17 cellular contexts compared by ENCODE assay signal in genomic region chr7:45573199-45573598, GRCh38. TPM values are rescaled to one million over a fixed set of nuclear protein-coding genes. Genes with fewer than 3 reads are reported as not detected.
DNase-seq lines count a peak whose midpoint lies in the region; ATAC-seq, FAIRE-seq and TF ChIP-seq lines count a peak whose summit lies in the region.
"Had no signal": no experiment of that assay in that cellular context is flagged by ENCODE, and none has a peak within 500 bp of the region (broad histone marks: within the 10 kb centered on the region; RNA-seq: fewer than 3 reads in every experiment).

No MANE protein-coding gene starts in this region.

- no peak for TF ChIP-seq CTCF in HepG2 (CRISPR knock-in tag; IDR thresholded peaks at IDR 0.05)
- TF ChIP-seq CTCF in right lobe of liver (IDR thresholded peaks at IDR 0.05): no peak
- TF ChIP-seq CTCF in mucosa of descending colon (IDR thresholded peaks at IDR 0.05): no peak

- in situ Hi-C loops in HepG2 (cut with HindIII; ENCODE audit: extremely low pct_ligation_motif_present, low pct_unique_long_range_greater_than_20kb): no loop called here

- no peaks in the 10 kb centered on the region for H3K79me2 ChIP-seq in HepG2 (ENCODE audit: insufficient read depth, low read length)

- TF ChIP-seq POLR2A in HepG2 (IDR thresholded peaks at IDR 0.05; ENCODE audit: insufficient read depth in 1 of 2, low read depth in 2 of 2, low read length in 2 of 2) (no peak), right lobe of liver (IDR thresholded peaks at IDR 0.05) (no peak)

- DNase-seq in HepG2 (ENCODE audit: low spot score): no peak
- no peak for DNase-seq in right lobe of liver
- DNase-seq in activated CD4-positive, alpha-beta memory T cell treated with anti-CD3 and anti-CD28 coated beads, Interleukin-2, amount 10 ng/mL, durations not matched to agents 7 days and 5 days: no peak
- DNase-seq in stimulated activated naive B cell treated with anti-CD40 and anti-IgM and Interleukin-4, amounts not matched to agents 10 μg/mL and 1 μg/mL and 100 μg/mL, for 72 hours: no peak
- no peak for DNase-seq in HPDE6-E6E7 (ENCODE audit: extremely low spot score)
- DNase-seq in mucosa of descending colon: no peak
- DNase-seq in C1 segment of cervical spinal cord (lab: John Stamatoyannopoulos, UW): no peak
- DNase-seq: cortex of kidney; DND-41; erythroblast; left cardiac atrium; MG63; stimulated activated CD4-positive, alpha-beta T cell treated with anti-CD3 and anti-CD28 coated beads, Interleukin-4, amount 100 ng/mL, for 24 hours; transverse colon had no signal

- H3K4me1 ChIP-seq in HepG2 (ENCODE audit: insufficient read depth, low read length) (peaks cover 20% of the 10 kb centered on the region), right lobe of liver (peaks cover 0 to 11% (median 3%) of the 10 kb centered on the region in 4 donors), iPS-20b (ENCODE audit: insufficient read depth, low read length) (peaks cover 7% of the 10 kb centered on the region; the same call in 1 of the 2 replicates), mucosa of descending colon (ENCODE audit: low read depth) (peaks cover 6% of the 10 kb centered on the region)

- no peaks in the 10 kb centered on the region for H3K9me3 Mint-ChIP-seq in activated CD4-positive, alpha-beta memory T cell treated with anti-CD3 and anti-CD28 coated beads, Interleukin-2, amount 10 ng/mL, durations not matched to agents 7 days and 5 days
- H3K9me3 Mint-ChIP-seq in stimulated activated naive B cell treated with anti-CD40 and anti-IgM and Interleukin-4, amounts not matched to agents 10 μg/mL and 1 μg/mL and 100 μg/mL, for 72 hours: no peaks in the 10 kb centered on the region

- no peaks in the 10 kb centered on the region for H3K36me3 ChIP-seq in HepG2 (replicated peaks in 1 of 2; ENCODE audit: control insufficient read depth in 1 of 2, insufficient read depth in 2 of 2, low read length in 2 of 2)
- no peaks in the 10 kb centered on the region for H3K36me3 ChIP-seq in right lobe of liver
- H3K36me3 ChIP-seq in iPS-20b (ENCODE audit: insufficient read depth, low read depth, low read length): no peaks in the 10 kb centered on the region
- no peaks in the 10 kb centered on the region for H3K36me3 ChIP-seq in mucosa of descending colon (ENCODE audit: low read depth)
- H3K36me3 ChIP-seq: MG63, transverse colon had no signal

- WGBS in HepG2 (ENCODE audit: low lambda C conversion rate): 40% methylated on average over 11 of the region's 11 CpGs
- WGBS in right lobe of liver (ENCODE audit: insufficient coverage, low coverage, low lambda C conversion rate, missing lambda C conversion rate): 35% methylated on average over 7 of the region's 11 CpGs

- peaks cover 6% of the 10 kb centered on the region for H3K4me1 Mint-ChIP-seq in activated CD4-positive, alpha-beta memory T cell treated with anti-CD3 and anti-CD28 coated beads, Interleukin-2, amount 10 ng/mL, durations not matched to agents 7 days and 5 days
- peaks cover 0 to 5% of the 10 kb centered on the region in 2 donors for H3K4me1 Mint-ChIP-seq in stimulated activated naive B cell treated with anti-CD40 and anti-IgM and Interleukin-4, amounts not matched to agents 10 μg/mL and 1 μg/mL and 100 μg/mL, for 72 hours

- H3K4me3 ChIP-seq in HepG2 (replicated peaks in 1 of 3; ENCODE audit: insufficient read depth in 1 of 3, low read depth in 2 of 3, low read length in 3 of 3): no peak overlapping the region
- H3K4me3 ChIP-seq in right lobe of liver: no peak overlapping the region
- H3K4me3 ChIP-seq in iPS-20b (ENCODE audit: low read length): peak overlapping the region; percentile 68; the same call in 1 of the 2 replicates
- no peak overlapping the region for H3K4me3 ChIP-seq in mucosa of descending colon
- H3K4me3 ChIP-seq: GM12878, MG63 had no signal

- intact Hi-C loops in HepG2 (cut with micrococcal nuclease; ENCODE audit: unreplicated experiment) (no loop called here), right lobe of liver (cut with DNase I) (no loop called here), mucosa of descending colon (cut with DNase I, micrococcal nuclease) (no loop called here)

- H3K27ac ChIP-seq in HepG2 (ENCODE audit: extremely low read length, insufficient read depth, low read length) (no peak overlapping the region), right lobe of liver (no peak overlapping the region), iPS-20b (ENCODE audit: low read length) (no peak overlapping the region)
- H3K27ac ChIP-seq: transverse colon had no signal

- ATAC-seq in HepG2: no peak
- no peak for ATAC-seq in right lobe of liver
- ATAC-seq in stimulated activated naive B cell treated with anti-CD40 and anti-IgM and Interleukin-4, amounts not matched to agents 10 μg/mL and 1 μg/mL and 100 μg/mL, for 72 hours (replicated peaks): no peak
- ATAC-seq in mucosa of descending colon: no peak
- ATAC-seq: GM12878, left cardiac atrium, sciatic nerve had no signal

- no peak for FAIRE-seq in HepG2 (lab: Jason Lieb, UNC)
- FAIRE-seq: GM12878 had no signal

- no peak overlapping the region for H3K9ac ChIP-seq in HepG2 (ENCODE audit: insufficient read depth, low read depth, low read length)
- H3K9ac ChIP-seq in iPS-20b (ENCODE audit: low read depth, low read length): no peak overlapping the region

- H4K20me1 ChIP-seq in HepG2 (ENCODE audit: insufficient read depth, low read length): no peaks in the 10 kb centered on the region

- no peak for TF ChIP-seq EP300 in HepG2 (IDR thresholded peaks at IDR 0.05; ENCODE audit: low read depth in 2 of 2, low read length in 2 of 2)
- TF ChIP-seq EP300 in HepG2 (CRISPR knock-in tag; IDR thresholded peaks at IDR 0.05; ENCODE audit: borderline replicate concordance): no peak

- no peak overlapping the region for H3K27ac Mint-ChIP-seq in activated CD4-positive, alpha-beta memory T cell treated with anti-CD3 and anti-CD28 coated beads, Interleukin-2, amount 10 ng/mL, durations not matched to agents 7 days and 5 days
- H3K27ac Mint-ChIP-seq in stimulated activated naive B cell treated with anti-CD40 and anti-IgM and Interleukin-4, amounts not matched to agents 10 μg/mL and 1 μg/mL and 100 μg/mL, for 72 hours: no peak overlapping the region

- peaks cover 12 to 63% of the 10 kb centered on the region in 2 experiments for H3K27me3 ChIP-seq in HepG2 (ENCODE audit: control insufficient read depth in 1 of 2, insufficient read depth in 2 of 2, low read length in 2 of 2)
- H3K27me3 ChIP-seq in right lobe of liver: no peaks in the 10 kb centered on the region
- peaks cover 63% of the 10 kb centered on the region for H3K27me3 ChIP-seq in iPS-20b (ENCODE audit: insufficient read depth, low read length)

- peaks cover 43% of the 10 kb centered on the region for H3K27me3 Mint-ChIP-seq in activated CD4-positive, alpha-beta memory T cell treated with anti-CD3 and anti-CD28 coated beads, Interleukin-2, amount 10 ng/mL, durations not matched to agents 7 days and 5 days
- H3K27me3 Mint-ChIP-seq in stimulated activated naive B cell treated with anti-CD40 and anti-IgM and Interleukin-4, amounts not matched to agents 10 μg/mL and 1 μg/mL and 100 μg/mL, for 72 hours: peaks cover 49 to 51% of the 10 kb centered on the region in 2 donors

- CTCF ChIA-PET in HepG2 (lab: Yijun Ruan, JAX; ENCODE audit: low intra/inter-chr PET ratio, low total read pairs): no interaction called here
- CTCF ChIA-PET in activated CD4-positive, alpha-beta memory T cell treated with anti-CD3 and anti-CD28 coated beads, Interleukin-2, amount 10 ng/mL, durations not matched to agents 7 days and 5 days (lab: Charles Lee): no interaction called here

- H3K36me3 Mint-ChIP-seq in activated CD4-positive, alpha-beta memory T cell treated with anti-CD3 and anti-CD28 coated beads, Interleukin-2, amount 10 ng/mL, durations not matched to agents 7 days and 5 days (ENCODE audit: low read depth): no peaks in the 10 kb centered on the region
- H3K36me3 Mint-ChIP-seq in stimulated activated naive B cell treated with anti-CD40 and anti-IgM and Interleukin-4, amounts not matched to agents 10 μg/mL and 1 μg/mL and 100 μg/mL, for 72 hours: no peaks in the 10 kb centered on the region

- H2AFZ ChIP-seq in HepG2 (ENCODE audit: low read length): no peak overlapping the region

- H3K9me3 ChIP-seq in HepG2 (ENCODE audit: low read length) (no peaks in the 10 kb centered on the region), right lobe of liver (no peaks in the 10 kb centered on the region), iPS-20b (ENCODE audit: insufficient read depth, low read depth, low read length) (no peaks in the 10 kb centered on the region), mucosa of descending colon (no peaks in the 10 kb centered on the region)
- H3K9me3 ChIP-seq: MG63, transverse colon had no signal

- peak overlapping the region; percentile 46 for H3K4me3 Mint-ChIP-seq in activated CD4-positive, alpha-beta memory T cell treated with anti-CD3 and anti-CD28 coated beads, Interleukin-2, amount 10 ng/mL, durations not matched to agents 7 days and 5 days
- H3K4me3 Mint-ChIP-seq in stimulated activated naive B cell treated with anti-CD40 and anti-IgM and Interleukin-4, amounts not matched to agents 10 μg/mL and 1 μg/mL and 100 μg/mL, for 72 hours: peak overlapping the region; percentile 14 to 46

- TF ChIP-seq RAD21 in HepG2 (CRISPR knock-in tag; IDR thresholded peaks at IDR 0.05): no peak

- POLR2A ChIA-PET in HepG2 (lab: Yijun Ruan, JAX): no interaction called here
- POLR2A ChIA-PET in activated CD4-positive, alpha-beta memory T cell treated with anti-CD3 and anti-CD28 coated beads, Interleukin-2, amount 10 ng/mL, durations not matched to agents 7 days and 5 days (lab: Charles Lee): no interaction called here

- H3K4me2 ChIP-seq in HepG2 (ENCODE audit: low read depth, low read length): peak overlapping the region; percentile 1; the same call in 1 of the 2 replicates

- no TSS peak for BruUV-seq in HepG2 (replicated peaks; lab: Mats Ljungman, UMichigan)

RNA-seq across cellular contexts. Expression of gene ADCY1, which starts 1.0 kb away (rescaled TPM):
- total RNA-seq in HepG2 (2016; rRNA removed; fragmentation: Illumina TruSeq; extraction: Trizol): 0.80 and 1.5 TPM in 2 replicates
- 0.81 and 1.2 TPM in 2 replicates for total RNA-seq in HepG2 (2016; cell fraction: cytosol; rRNA removed; fragmentation: Illumina TruSeq; extraction: Trizol; ENCODE audit: low read depth)
- total RNA-seq in HepG2 (2016; cell fraction: insoluble cytoplasmic fraction; rRNA removed; fragmentation: Illumina TruSeq; extraction: Trizol): 0.76 and 0.89 TPM in 2 replicates
- total RNA-seq in HepG2 (2016; cell fraction: membrane; rRNA removed; fragmentation: Illumina TruSeq; extraction: Trizol): 1.7 and 1.9 TPM in 2 replicates
- 0.63 and 1.2 TPM in 2 replicates for total RNA-seq in HepG2 (2016; cell fraction: nucleus; rRNA removed; fragmentation: Illumina TruSeq; extraction: Trizol)
- 1.0 and 1.2 TPM in 2 replicates for polyA plus RNA-seq in HepG2 (2011; rRNA removed)
- 1.2 and 1.4 TPM in 2 replicates for polyA plus RNA-seq in HepG2 (2011; cell fraction: cytosol; rRNA removed)
- 1.0 TPM in 2 replicates for polyA plus RNA-seq in HepG2 (2011; cell fraction: nucleus; rRNA removed)
- 0.47 and 0.72 TPM in 2 replicates for polyA plus RNA-seq in HepG2 (2012)
- polyA plus RNA-seq in HepG2 (2016; cell fraction: cytosol; fragmentation: Illumina TruSeq; extraction: Trizol; ENCODE audit: low read depth): 1.3 TPM in 2 replicates
- 0.51 and 0.62 TPM in 2 replicates for polyA plus RNA-seq in HepG2 (2016; cell fraction: insoluble cytoplasmic fraction; fragmentation: Illumina TruSeq; extraction: Trizol; ENCODE audit: low read depth)
- 1.5 and 1.6 TPM in 2 replicates for polyA plus RNA-seq in HepG2 (2016; cell fraction: membrane; fragmentation: Illumina TruSeq; extraction: Trizol; ENCODE audit: low read depth)
- polyA plus RNA-seq in HepG2 (2016; cell fraction: nucleus; fragmentation: Illumina TruSeq; extraction: Trizol; ENCODE audit: insufficient read depth, low read depth): 0.71 and 1.2 TPM in 2 replicates
- polyA minus RNA-seq in HepG2 (2011; rRNA and poly(A)+ RNA removed; ENCODE audit: low replicate concordance): 1.9 TPM in 1 of 2 replicates, not detected in the other
- 0.30 and 0.35 TPM in 2 replicates for polyA minus RNA-seq in HepG2 (2011; cell fraction: cytosol; rRNA and poly(A)+ RNA removed)
- 0.64 and 1.6 TPM in 2 replicates for polyA minus RNA-seq in HepG2 (2011; cell fraction: nucleus; rRNA and poly(A)+ RNA removed)
- 10 to 100 TPM in 2 of 6 experiments, 1 to 10 TPM in 4; 7.2 to 17.6 (median 9.3) TPM for total RNA-seq in right lobe of liver
- total RNA-seq in activated CD4-positive, alpha-beta memory T cell treated with anti-CD3 and anti-CD28 coated beads, Interleukin-2, amount 10 ng/mL, durations not matched to agents 7 days and 5 days: 1 to 10 TPM; 3.9 to 4.3 TPM
- under 1 TPM; 0.55 to 0.94 (median 0.76) TPM for total RNA-seq in mucosa of descending colon
